ENCODE assay signal across 31 cellular contexts in the genomic region with DNA sequence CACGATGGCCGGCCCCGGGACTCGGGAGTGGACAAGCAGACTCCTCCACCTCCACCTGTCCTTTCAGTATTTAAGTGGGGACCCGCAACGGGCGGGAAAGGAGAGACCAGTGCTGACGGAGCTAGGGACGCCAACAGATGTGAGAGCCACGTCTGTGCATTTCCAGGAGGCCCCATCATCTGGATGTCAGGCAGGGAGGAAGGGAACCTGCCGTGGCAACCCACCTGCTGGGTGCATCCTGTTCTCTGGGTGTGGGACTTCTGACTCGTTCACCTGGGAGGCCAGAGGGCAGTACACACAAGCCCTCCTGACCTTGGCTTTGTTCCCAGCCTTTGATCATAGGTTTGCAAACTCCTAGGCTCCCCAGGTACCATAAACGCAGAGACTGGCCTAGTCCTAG. TPM values are rescaled to one million over a fixed set of nuclear protein-coding genes. Genes with fewer than 3 reads are reported as not detected.
DNase-seq lines count a peak whose midpoint lies in the region.
"Had no signal": no experiment of that assay in that cellular context is flagged by ENCODE, and none has a peak within 500 bp of the region (broad histone marks: within the 10 kb centered on the region; RNA-seq: fewer than 3 reads in every experiment).

No MANE protein-coding gene starts in this region.

- DNase-seq in DMS153 (lab: John Stamatoyannopoulos, UW) (peak; percentile 21), DMS153 treated with DMSO at 0.1 percent for 48 hours (lab: John Stamatoyannopoulos, UW; ENCODE audit: unreplicated experiment) (no peak), islet precursor cell (peak; percentile 43), NCI-H2227 (lab: John Stamatoyannopoulos, UW; ENCODE audit: unreplicated experiment) (no peak), NCI-H2081 (lab: John Stamatoyannopoulos, UW) (no peak), NCI-H446 (lab: John Stamatoyannopoulos, UW) (no peak)
- DNase-seq: activated CD4-positive, alpha-beta T cell treated with anti-CD3 and anti-CD28 coated beads for 1 hour; activated CD8-positive, alpha-beta T cell treated with anti-CD3 and anti-CD28 coated beads for 36 hours; amniotic stem cell; Calu3; dorsolateral prefrontal cortex; esophagus squamous epithelium; foreskin keratinocyte; H9; heart left ventricle; Karpas-422; lower lobe of right lung; naive thymus-derived CD8-positive, alpha-beta T cell; NCI-H146; occipital lobe; Peyer's patch; SHP77 treated with DMSO at 0.1 percent for 48 hours; stimulated activated CD4-positive, alpha-beta T cell treated with anti-CD3 and anti-CD28 coated beads, Interleukin-15, amount 100 ng/mL, for 24 hours; stimulated activated CD4-positive, alpha-beta T cell treated with anti-CD3 and anti-CD28 coated beads, Interleukin-4, amount 100 ng/mL, for 4 hours; transverse colon had no signal

- H3K36me3 Mint-ChIP-seq in IgD-negative memory B cell: no peaks in the 10 kb centered on the region
- H3K36me3 Mint-ChIP-seq: activated naive CD4-positive, alpha-beta T cell treated with anti-CD3 and anti-CD28 coated beads, Interleukin-2, amount 50 U/mL, for 24 hours; naive thymus-derived CD8-positive, alpha-beta T cell had no signal

- peak overlapping the region in 2 of 4 donors; percentile 28 to 51 for H3K4me3 Mint-ChIP-seq in IgD-negative memory B cell
- H3K4me3 Mint-ChIP-seq: activated CD8-positive, alpha-beta T cell treated with anti-CD3 and anti-CD28 coated beads for 36 hours; activated naive CD4-positive, alpha-beta T cell treated with anti-CD3 and anti-CD28 coated beads, Interleukin-2, amount 50 U/mL, for 24 hours; activated T-helper 17 cell treated with anti-CD3 and anti-CD28 coated beads, Interleukin-2, amount 50 U/mL, for 72 hours; H9; naive thymus-derived CD8-positive, alpha-beta T cell; T-helper 2 cell treated with Interferon-gamma antibody and Interleukin-4, amounts not matched to agents 5 μg/mL and 100 μg/mL, for 36 hours had no signal

- H3K9me3 Mint-ChIP-seq in IgD-negative memory B cell: no peaks in the 10 kb centered on the region
- H3K9me3 Mint-ChIP-seq: activated CD8-positive, alpha-beta T cell treated with anti-CD3 and anti-CD28 coated beads for 36 hours; activated naive CD4-positive, alpha-beta T cell treated with anti-CD3 and anti-CD28 coated beads, Interleukin-2, amount 50 U/mL, for 24 hours; activated T-helper 17 cell treated with anti-CD3 and anti-CD28 coated beads, Interleukin-2, amount 50 U/mL, for 72 hours; H9; naive thymus-derived CD8-positive, alpha-beta T cell; T-helper 2 cell treated with Interferon-gamma antibody and Interleukin-4, amounts not matched to agents 5 μg/mL and 100 μg/mL, for 36 hours had no signal

- H3K27ac ChIP-seq in BLaER1: peak overlapping the region; percentile 88; the same call in 1 of the 2 replicates
- H3K27ac ChIP-seq: 22Rv1, dorsolateral prefrontal cortex, esophagus squamous epithelium, foreskin keratinocyte, heart left ventricle, lower lobe of right lung, Peyer's patch, transverse colon had no signal

- H3K36me3 ChIP-seq in BLaER1: no peaks in the 10 kb centered on the region
- H3K36me3 ChIP-seq: esophagus squamous epithelium, heart left ventricle, lower lobe of right lung, Peyer's patch, transverse colon had no signal

- H3K27ac Mint-ChIP-seq in IgD-negative memory B cell: peak overlapping the region in 2 of 3 donors; percentile 63 to 64
- H3K27ac Mint-ChIP-seq: activated CD8-positive, alpha-beta T cell treated with anti-CD3 and anti-CD28 coated beads for 36 hours; activated naive CD4-positive, alpha-beta T cell treated with anti-CD3 and anti-CD28 coated beads, Interleukin-2, amount 50 U/mL, for 24 hours; activated T-helper 17 cell treated with anti-CD3 and anti-CD28 coated beads, Interleukin-2, amount 50 U/mL, for 72 hours; H9; T-helper 2 cell treated with Interferon-gamma antibody and Interleukin-4, amounts not matched to agents 5 μg/mL and 100 μg/mL, for 36 hours had no signal

- no peak overlapping the region for H3K9ac ChIP-seq in BLaER1

- no peaks in the 10 kb centered on the region for H4K20me1 ChIP-seq in BLaER1

- H3K27me3 Mint-ChIP-seq in IgD-negative memory B cell: no peaks in the 10 kb centered on the region
- H3K27me3 Mint-ChIP-seq: activated CD8-positive, alpha-beta T cell treated with anti-CD3 and anti-CD28 coated beads for 36 hours; activated naive CD4-positive, alpha-beta T cell treated with anti-CD3 and anti-CD28 coated beads, Interleukin-2, amount 50 U/mL, for 24 hours; activated T-helper 17 cell treated with anti-CD3 and anti-CD28 coated beads, Interleukin-2, amount 50 U/mL, for 72 hours had no signal

- peaks cover 3% of the 10 kb centered on the region for H3K9me3 ChIP-seq in BLaER1
- H3K9me3 ChIP-seq: esophagus squamous epithelium, heart left ventricle, lower lobe of right lung, Peyer's patch, transverse colon had no signal

- H3K27me3 ChIP-seq in BLaER1: no peaks in the 10 kb centered on the region
- H3K27me3 ChIP-seq: Peyer's patch, transverse colon had no signal

- H3K4me3 ChIP-seq in BLaER1: no peak overlapping the region
- H3K4me3 ChIP-seq: dorsolateral prefrontal cortex, esophagus squamous epithelium, heart left ventricle, lower lobe of right lung, Peyer's patch, transverse colon had no signal

- H3K4me2 ChIP-seq in BLaER1: peak overlapping the region; percentile 93

- peaks cover 90% of the 10 kb centered on the region for H3K4me1 ChIP-seq in BLaER1
- H3K4me1 ChIP-seq: foreskin keratinocyte, lower lobe of right lung had no signal

- H3K4me1 Mint-ChIP-seq in IgD-negative memory B cell: peaks cover 14 to 33% (median 24%) of the 10 kb centered on the region in 3 donors
- H3K4me1 Mint-ChIP-seq: activated T-helper 17 cell treated with anti-CD3 and anti-CD28 coated beads, Interleukin-2, amount 50 U/mL, for 72 hours had no signal

RNA-seq across cellular contexts. Expression of gene PCBP3, which starts 5.6 kb away (rescaled TPM):
- polyA plus RNA-seq in IgD-negative memory B cell: 1.4 TPM

Comparison
In these comparisons a context has a peak if more than half of its experiments do, and no peak if none do; other contexts are left out.
1. DNase-seq: peak in DMS153 (single experiment) and islet precursor cell (single experiment); none in DMS153 treated with DMSO at 0.1 percent for 48 hours (single experiment), NCI-H2227 (single experiment), NCI-H2081 (0 of 2) and NCI-H446 (0 of 2).